1 cellular context compared by ENCODE assay signal in the genomic region with DNA sequence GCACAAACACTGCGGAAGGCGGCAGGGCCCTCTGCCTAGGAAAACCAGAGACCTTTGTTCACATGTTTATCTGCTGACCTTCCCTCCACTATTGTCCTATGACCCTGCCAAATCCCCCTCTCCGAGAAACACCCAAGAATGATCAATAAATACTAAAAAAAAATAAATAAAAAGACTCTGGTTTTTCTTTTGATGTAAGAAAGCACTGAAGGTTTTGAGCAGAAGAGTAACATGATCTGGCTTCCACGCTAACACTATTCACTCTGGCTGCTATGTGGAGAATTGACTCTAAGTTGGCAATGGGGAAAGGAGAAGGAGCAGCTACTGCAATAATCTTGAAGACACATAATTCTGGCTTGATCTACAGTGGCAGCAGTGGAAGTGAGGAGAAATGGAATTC. TPM values are rescaled to one million over a fixed set of nuclear protein-coding genes. Genes with fewer than 3 reads are reported as not detected.
"Had no signal": no experiment of that assay in that cellular context is flagged by ENCODE, and none has a peak within 500 bp of the region (broad histone marks: within the 10 kb centered on the region; RNA-seq: fewer than 3 reads in every experiment).

No MANE protein-coding gene starts in this region.

RNA-seq across cellular contexts. Expression of a gene that starts 7.7 kb away (rescaled TPM):
- total RNA-seq: smooth muscle cell had no signal
